In genomic region chr10:33008499-33009243, GRCh38 we compare ENCODE assay signal across 8 cellular contexts. TPM values are rescaled to one million over a fixed set of nuclear protein-coding genes. Genes with fewer than 3 reads are reported as not detected.
DNase-seq lines count a peak whose midpoint lies in the region; ATAC-seq and TF ChIP-seq lines count a peak whose summit lies in the region.

No MANE protein-coding gene starts in this region.

- H3K27ac Mint-ChIP-seq in activated T-helper 17 cell treated with anti-CD3 and anti-CD28 coated beads, Interleukin-2, amount 50 U/mL, for 72 hours = peak overlapping the region; percentile 41

- H3K4me3 Mint-ChIP-seq in activated T-helper 17 cell treated with anti-CD3 and anti-CD28 coated beads, Interleukin-2, amount 50 U/mL, for 72 hours = peak overlapping the region; percentile 73

- peaks cover 24% of the 10 kb centered on the region for H3K4me1 Mint-ChIP-seq in activated T-helper 17 cell treated with anti-CD3 and anti-CD28 coated beads, Interleukin-2, amount 50 U/mL, for 72 hours

- peak; percentile 58 for ATAC-seq in GM18867 (IDR thresholded peaks at IDR 0.05; ENCODE audit: unreplicated experiment)
- peak; percentile 69 for ATAC-seq in activated T-helper 17 cell treated with anti-CD3 and anti-CD28 coated beads, Interleukin-2, amount 50 U/mL, for 72 hours (replicated peaks)
- peak; percentile 60 for ATAC-seq in upper lobe of right lung

- H3K27me3 ChIP-seq in Karpas-422 (ENCODE audit: low read length) (no peaks in the 10 kb centered on the region), upper lobe of right lung (no peaks in the 10 kb centered on the region)

- H3K9ac ChIP-seq in Karpas-422 (ENCODE audit: low read length) = peak overlapping the region; percentile 32

- DNase-seq in AG08396 (ENCODE audit: low spot score) (peak; percentile 67), Karpas-422 (peak; percentile 91), RPMI7951 (ENCODE audit: low read depth) (peak; percentile 82), fibroblast of the aortic adventitia (ENCODE audit: low read depth) (peak; percentile 93), occipital lobe (lab: John Stamatoyannopoulos, UW) (peak; percentile 19), upper lobe of right lung (no peak)

- H3K9me3 ChIP-seq in Karpas-422 (ENCODE audit: low read length) (no peaks in the 10 kb centered on the region), upper lobe of right lung (no peaks in the 10 kb centered on the region)

- H3K4me1 ChIP-seq in Karpas-422 (ENCODE audit: low read length) = peaks cover 44% of the 10 kb centered on the region
- peaks cover 21% of the 10 kb centered on the region for H3K4me1 ChIP-seq in upper lobe of right lung

- H3K27ac ChIP-seq in Karpas-422 (ENCODE audit: low read length) (no peak overlapping the region), upper lobe of right lung (no peak overlapping the region)

- H2AFZ ChIP-seq in Karpas-422 (ENCODE audit: low read length) = peak overlapping the region; percentile 57; the same call in 1 of the 2 replicates

- peak overlapping the region; percentile 59 for H3K4me2 ChIP-seq in Karpas-422 (ENCODE audit: low read depth, low read length, poor library complexity, severe bottlenecking)

- TF ChIP-seq CTCF in fibroblast of the aortic adventitia (IDR thresholded peaks at IDR 0.05; ENCODE audit: insufficient read depth, low read length) (peak; percentile 99), upper lobe of right lung (IDR thresholded peaks at IDR 0.05) (peak; percentile 100)

- H3K79me2 ChIP-seq in Karpas-422 (ENCODE audit: low read length) = peaks cover 11% of the 10 kb centered on the region; the same call in 1 of the 2 replicates

- no peaks in the 10 kb centered on the region for H3K9me2 ChIP-seq in Karpas-422 (replicated peaks; ENCODE audit: insufficient read depth, low read length)

- intact Hi-C loops in upper lobe of right lung (cut with DNase I) = loop anchor here (5.0 kb wide), 1 partner anchor 211 kb away; no protein-coding TSS in a partner anchor

- H3K36me3 ChIP-seq in Karpas-422 (ENCODE audit: insufficient read depth, low read length) (no peaks in the 10 kb centered on the region), upper lobe of right lung (no peaks in the 10 kb centered on the region)

- H3K4me3 ChIP-seq in Karpas-422 (ENCODE audit: low read length) (peak overlapping the region; percentile 35; the same call in 1 of the 2 replicates), fibroblast of the aortic adventitia (ENCODE audit: low read depth, low read length) (no peak overlapping the region), upper lobe of right lung (no peak overlapping the region)

- no peaks in the 10 kb centered on the region for H3K9me3 Mint-ChIP-seq in activated T-helper 17 cell treated with anti-CD3 and anti-CD28 coated beads, Interleukin-2, amount 50 U/mL, for 72 hours

- no peaks in the 10 kb centered on the region for H4K20me1 ChIP-seq in Karpas-422 (ENCODE audit: insufficient read depth, low read depth, low read length)

- H3K27me3 Mint-ChIP-seq in activated T-helper 17 cell treated with anti-CD3 and anti-CD28 coated beads, Interleukin-2, amount 50 U/mL, for 72 hours = no peaks in the 10 kb centered on the region

- no peaks in the 10 kb centered on the region for H3K36me3 Mint-ChIP-seq in activated T-helper 17 cell treated with anti-CD3 and anti-CD28 coated beads, Interleukin-2, amount 50 U/mL, for 72 hours (ENCODE audit: low read depth)

RNA-seq across cellular contexts. Expression of gene ITGB1, which starts 50.6 kb away (rescaled TPM):
- total RNA-seq in Karpas-422 (2014; rRNA removed; shearing (Covaris generic); ENCODE audit: low replicate concordance) = 526 and 559 TPM in 2 replicates
- 1,963 and 2,059 TPM in 2 replicates for total RNA-seq in RPMI7951 (2014; rRNA removed; shearing (Covaris generic))
- 100 to 1,000 TPM; 125 to 126 TPM for total RNA-seq in activated T-helper 17 cell treated with anti-CD3 and anti-CD28 coated beads, Interleukin-2, amount 50 U/mL, for 72 hours
- total RNA-seq in fibroblast of the aortic adventitia (ENCODE audit: low replicate concordance) = 2,201 and 3,050 TPM in 2 replicates
- total RNA-seq in occipital lobe = 102 TPM
- total RNA-seq in upper lobe of right lung = 517 TPM
